In genomic region chr11:111735262-111736116, GRCh38 we compare ENCODE assay signal across 8 cellular contexts. TPM values are rescaled to one million over a fixed set of nuclear protein-coding genes. Genes with fewer than 3 reads are reported as not detected.
DNase-seq lines count a peak whose midpoint lies in the region; ATAC-seq, FAIRE-seq and TF ChIP-seq lines count a peak whose summit lies in the region.

No MANE protein-coding gene starts in this region.

- WGBS in HepG2 (ENCODE audit: low lambda C conversion rate), result 92% methylated on average over 11 of the region's 19 CpGs

- H3K36me3 Mint-ChIP-seq in GM23338 (ENCODE audit: low read depth), result peaks cover 14% of the 10 kb centered on the region

- peak overlapping the region; percentile 80 for H3K27ac Mint-ChIP-seq in GM23338

- no peak for TF ChIP-seq EP300 in HepG2 (IDR thresholded peaks at IDR 0.05; ENCODE audit: low read depth in 2 of 2, low read length in 2 of 2)
- no peak for TF ChIP-seq EP300 in HepG2 (CRISPR knock-in tag; IDR thresholded peaks at IDR 0.05; ENCODE audit: borderline replicate concordance)

- no peak overlapping the region for H3K4me2 ChIP-seq in GM23338
- H3K4me2 ChIP-seq in HepG2 (ENCODE audit: low read depth, low read length), result no peak overlapping the region

- CTCF ChIA-PET in HepG2 (lab: Yijun Ruan, JAX; ENCODE audit: low intra/inter-chr PET ratio, low total read pairs), result no interaction called here

- in situ Hi-C loops in HepG2 (cut with HindIII; ENCODE audit: extremely low pct_ligation_motif_present, low pct_unique_long_range_greater_than_20kb), result no loop called here

- 0 out of 4 replicates have a peak, but pooled peaks of 1 of the 2 experiments have one; percentile 7 for TF ChIP-seq CTCF in GM23338 (conservative IDR thresholded peaks at IDR 0.05; ENCODE audit: low read depth in 2 of 2)
- TF ChIP-seq CTCF in HepG2 (CRISPR knock-in tag; IDR thresholded peaks at IDR 0.05), result no peak

- H3K4me3 Mint-ChIP-seq in GM23338, result no peak overlapping the region

- no peak for TF ChIP-seq POLR2A in HepG2 (IDR thresholded peaks at IDR 0.05; ENCODE audit: insufficient read depth in 1 of 2, low read depth in 2 of 2, low read length in 2 of 2)

- POLR2A ChIA-PET in HepG2 (lab: Yijun Ruan, JAX), result interaction anchor here (1.5 kb wide), 1 partner anchor 31 kb away, joined by 5 read pairs; the partner anchor contains the start of gene PPP2R1B

- H3K36me3 ChIP-seq in GM23338 (ENCODE audit: insufficient read depth) (no peaks in the 10 kb centered on the region), HepG2 (replicated peaks in 1 of 2; ENCODE audit: control insufficient read depth in 1 of 2, insufficient read depth in 2 of 2, low read length in 2 of 2) (peaks cover 1 to 10% of the 10 kb centered on the region in 2 experiments; a peak in 1 of 5 replicates)
- H3K36me3 ChIP-seq in effector memory CD4-positive, alpha-beta T cell (ENCODE audit: control insufficient read depth, insufficient read depth, low read length), result peaks cover 3% of the 10 kb centered on the region

- ATAC-seq in GM23338 (no peak), HepG2 (no peak)

- intact Hi-C loops in HepG2 (cut with micrococcal nuclease; ENCODE audit: unreplicated experiment), result no loop called here

- H3K27me3 ChIP-seq in GM23338 (ENCODE audit: insufficient read depth) (no peaks in the 10 kb centered on the region), HepG2 (ENCODE audit: control insufficient read depth in 1 of 2, insufficient read depth in 2 of 2, low read length in 2 of 2) (no peaks in the 10 kb centered on the region)
- no peaks in the 10 kb centered on the region for H3K27me3 ChIP-seq in effector memory CD4-positive, alpha-beta T cell (replicated peaks; ENCODE audit: control insufficient read depth, insufficient read depth, low read length, poor library complexity, severe bottlenecking)

- no peaks in the 10 kb centered on the region for H3F3A ChIP-seq in GM23338 (replicated peaks; ENCODE audit: low read depth)

- H3K4me1 ChIP-seq in GM23338 (ENCODE audit: insufficient read depth) (peaks cover 5% of the 10 kb centered on the region), HepG2 (ENCODE audit: insufficient read depth, low read length) (peaks cover 21% of the 10 kb centered on the region)
- no peaks in the 10 kb centered on the region for H3K4me1 ChIP-seq in effector memory CD4-positive, alpha-beta T cell (ENCODE audit: control insufficient read depth, insufficient read depth, low read length, poor library complexity, severe bottlenecking)

- H3K9me2 ChIP-seq in GM23338 (ENCODE audit: insufficient read depth), result no peaks in the 10 kb centered on the region

- H3K9me3 ChIP-seq in HepG2 (ENCODE audit: low read length), result no peaks in the 10 kb centered on the region
- no peaks in the 10 kb centered on the region for H3K9me3 ChIP-seq in effector memory CD4-positive, alpha-beta T cell (ENCODE audit: control insufficient read depth, low read length)

- H3K27me3 Mint-ChIP-seq in GM23338 (ENCODE audit: insufficient read depth, low read depth, poor library complexity), result peaks cover 6% of the 10 kb centered on the region

- FAIRE-seq in HepG2 (lab: Jason Lieb, UNC), result no peak

- H3K27ac ChIP-seq in GM23338 (ENCODE audit: low read depth) (no peak overlapping the region), cingulate gyrus (ENCODE audit: low read depth, low read length) (peak overlapping the region; percentile 99), HepG2 (ENCODE audit: extremely low read length, insufficient read depth, low read length) (no peak overlapping the region)
- no peak overlapping the region for H3K27ac ChIP-seq in effector memory CD4-positive, alpha-beta T cell (ENCODE audit: insufficient read depth, low read length, poor library complexity, severe bottlenecking)

- H3K79me2 ChIP-seq in GM23338 (replicated peaks; ENCODE audit: insufficient read depth), result no peaks in the 10 kb centered on the region
- no peaks in the 10 kb centered on the region for H3K79me2 ChIP-seq in HepG2 (ENCODE audit: insufficient read depth, low read length)

- no peaks in the 10 kb centered on the region for H3K9me3 Mint-ChIP-seq in GM23338

- H4K20me1 ChIP-seq in GM23338 (replicated peaks; ENCODE audit: insufficient read depth) (no peaks in the 10 kb centered on the region), HepG2 (ENCODE audit: insufficient read depth, low read length) (no peaks in the 10 kb centered on the region)

- no peak for TF ChIP-seq RAD21 in HepG2 (CRISPR knock-in tag; IDR thresholded peaks at IDR 0.05)

- DNase-seq in GM23338 (ENCODE audit: low spot score), result no peak
- peak; percentile 91 for DNase-seq in NCI-H510A treated with DMSO at 0.1 percent for 48 hours (lab: John Stamatoyannopoulos, UW)
- DNase-seq in HepG2 (ENCODE audit: low spot score), result no peak
- peak; percentile 100 for DNase-seq in stromal cell of bone marrow (ENCODE audit: low read depth)
- no peak for DNase-seq in NCI-H1930 (lab: John Stamatoyannopoulos, UW)
- no peak for DNase-seq in effector memory CD4-positive, alpha-beta T cell
- no peak for DNase-seq in activated effector memory CD4-positive, alpha-beta T cell treated with anti-CD3 and anti-CD28 coated beads, Interleukin-2, amount 50 U/mL, for 16 hours

- H3K4me3 ChIP-seq in GM23338 (no peak overlapping the region), HepG2 (replicated peaks in 1 of 3; ENCODE audit: insufficient read depth in 1 of 3, low read depth in 2 of 3, low read length in 3 of 3) (no peak overlapping the region)
- no peak overlapping the region for H3K4me3 ChIP-seq in effector memory CD4-positive, alpha-beta T cell (ENCODE audit: insufficient read depth, low read depth, low read length, poor library complexity, severe bottlenecking)

- H2AFZ ChIP-seq in GM23338, result no peak overlapping the region
- no peak overlapping the region for H2AFZ ChIP-seq in HepG2 (ENCODE audit: low read length)

- BruUV-seq in HepG2 (replicated peaks; lab: Mats Ljungman, UMichigan), result no TSS peak

- H3K4me1 Mint-ChIP-seq in GM23338, result peaks cover 33% of the 10 kb centered on the region; the same call in 2 of the 3 replicates

- H3K9ac ChIP-seq in HepG2 (ENCODE audit: insufficient read depth, low read depth, low read length), result no peak overlapping the region

TF ChIP-seq in GM23338, 12 proteins besides CTCF, POLR2A, EP300 and RAD21 (continues in another document):
- no peak for TF ChIP-seq ZNF331 (CRISPR knock-in tag; IDR thresholded peaks at IDR 0.05; ENCODE audit: low read depth)
- TF ChIP-seq EZH2phosphoT487 (IDR thresholded peaks at IDR 0.05; ENCODE audit: unreplicated experiment), result no peak
- TF ChIP-seq CREB1 (CRISPR knock-in tag; IDR thresholded peaks at IDR 0.05; ENCODE audit: low read depth), result no peak
- no peak for TF ChIP-seq EZH2 (IDR thresholded peaks at IDR 0.05; ENCODE audit: low read depth, unreplicated experiment)
- no peak for TF ChIP-seq JUNB (IDR thresholded peaks at IDR 0.05; ENCODE audit: unreplicated experiment)
- no peak for TF ChIP-seq ZNF114 (CRISPR knock-in tag; IDR thresholded peaks at IDR 0.05)
- TF ChIP-seq STAT1 (IDR thresholded peaks at IDR 0.05; ENCODE audit: unreplicated experiment), result no peak

TF ChIP-seq in HepG2, 621 proteins besides CTCF, POLR2A, EP300 and RAD21:
- TF ChIP-seq AGO2 (optimal IDR thresholded peaks at IDR 0.05; ENCODE audit: low read depth, low read length), result peak; percentile 58
- TF ChIP-seq ZNF18 (CRISPR knock-in tag; IDR thresholded peaks at IDR 0.05; ENCODE audit: insufficient replicate concordance), result no peak

RNA-seq across cellular contexts. Expression of gene PPP2R1B, which starts 30.7 kb away (rescaled TPM):
- 75.3 and 82.0 TPM in 2 replicates for total RNA-seq in GM23338 (2014; rRNA removed; shearing (Covaris generic))
- 15.9 and 18.5 TPM in 2 replicates for polyA plus RNA-seq in GM23338 (2016; fragmentation: Nextera tagmentation; extraction: Ambion mirVana)
- 56.8 and 93.9 TPM in 2 replicates for total RNA-seq in HepG2 (2016; rRNA removed; fragmentation: Illumina TruSeq; extraction: Trizol)
- total RNA-seq in HepG2 (2016; cell fraction: cytosol; rRNA removed; fragmentation: Illumina TruSeq; extraction: Trizol; ENCODE audit: low read depth), result 9.8 and 10.6 TPM in 2 replicates
- 54.4 and 91.0 TPM in 2 replicates for total RNA-seq in HepG2 (2016; cell fraction: insoluble cytoplasmic fraction; rRNA removed; fragmentation: Illumina TruSeq; extraction: Trizol)
- 14.0 and 18.1 TPM in 2 replicates for total RNA-seq in HepG2 (2016; cell fraction: membrane; rRNA removed; fragmentation: Illumina TruSeq; extraction: Trizol)
- 40.7 and 41.0 TPM in 2 replicates for total RNA-seq in HepG2 (2016; cell fraction: nucleus; rRNA removed; fragmentation: Illumina TruSeq; extraction: Trizol)
- polyA plus RNA-seq in HepG2 (2011; rRNA removed), result 20.9 and 22.1 TPM in 2 replicates
- 13.4 and 16.6 TPM in 2 replicates for polyA plus RNA-seq in HepG2 (2011; cell fraction: cytosol; rRNA removed)
- polyA plus RNA-seq in HepG2 (2011; cell fraction: nucleus; rRNA removed), result 34.8 and 48.7 TPM in 2 replicates
- 17.9 and 20.4 TPM in 2 replicates for polyA plus RNA-seq in HepG2 (2012)
- polyA plus RNA-seq in HepG2 (2016; cell fraction: cytosol; fragmentation: Illumina TruSeq; extraction: Trizol; ENCODE audit: low read depth), result 1.4 and 2.1 TPM in 2 replicates
- polyA plus RNA-seq in HepG2 (2016; cell fraction: insoluble cytoplasmic fraction; fragmentation: Illumina TruSeq; extraction: Trizol; ENCODE audit: low read depth), result 48.5 and 52.1 TPM in 2 replicates
- 4.7 and 5.1 TPM in 2 replicates for polyA plus RNA-seq in HepG2 (2016; cell fraction: membrane; fragmentation: Illumina TruSeq; extraction: Trizol; ENCODE audit: low read depth)
- polyA plus RNA-seq in HepG2 (2016; cell fraction: nucleus; fragmentation: Illumina TruSeq; extraction: Trizol; ENCODE audit: insufficient read depth, low read depth), result 33.7 and 36.2 TPM in 2 replicates
- 41.9 and 53.6 TPM in 2 replicates for polyA minus RNA-seq in HepG2 (2011; rRNA and poly(A)+ RNA removed; ENCODE audit: low replicate concordance)
- 24.9 and 26.4 TPM in 2 replicates for polyA minus RNA-seq in HepG2 (2011; cell fraction: cytosol; rRNA and poly(A)+ RNA removed)
- polyA minus RNA-seq in HepG2 (2011; cell fraction: nucleus; rRNA and poly(A)+ RNA removed), result 62.1 and 67.5 TPM in 2 replicates

Comparison
In these comparisons a context has a peak if more than half of its experiments do, and no peak if none do; other contexts are left out.
1. DNase-seq: peak in NCI-H510A treated with DMSO at 0.1 percent for 48 hours (single experiment) and stromal cell of bone marrow (single experiment); none in GM23338 (single experiment), HepG2 (single experiment), NCI-H1930 (0 of 2), effector memory CD4-positive, alpha-beta T cell (0 of 3) and activated effector memory CD4-positive, alpha-beta T cell treated with anti-CD3 and anti-CD28 coated beads, Interleukin-2, amount 50 U/mL, for 16 hours (single experiment).